1 cellular context compared by ENCODE assay signal in the genomic region with DNA sequence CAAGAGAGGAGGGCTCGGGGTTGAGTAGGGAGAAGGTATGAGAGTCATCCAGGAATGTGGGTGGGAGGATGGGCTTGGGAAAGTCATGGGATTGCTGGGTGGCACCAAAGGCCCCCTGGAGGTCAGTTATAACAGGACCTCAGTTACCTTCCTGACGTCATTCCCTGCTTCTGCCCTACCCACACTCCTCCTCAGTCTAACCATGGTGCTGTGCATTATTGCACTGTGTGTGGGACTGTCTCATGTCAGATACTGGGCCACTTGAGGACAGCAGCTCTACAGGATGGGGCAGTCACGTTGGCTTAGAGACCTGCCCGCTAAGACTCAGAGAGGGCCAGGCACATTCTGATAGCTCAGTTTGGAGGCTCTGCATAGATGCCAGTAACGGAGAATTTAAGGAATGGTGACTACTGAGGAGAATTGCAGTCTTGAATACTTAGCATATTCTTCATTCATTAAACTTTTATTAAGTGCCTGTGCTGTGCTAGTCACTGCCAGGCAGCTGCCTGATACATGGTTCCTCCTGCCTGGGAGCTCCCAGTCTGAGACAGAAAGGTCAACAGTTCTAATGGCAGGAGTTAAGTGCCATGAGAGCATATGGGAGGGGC.
TF ChIP-seq lines count a peak whose summit lies in the region.

No MANE protein-coding gene starts in this region.

TF ChIP-seq in HepG2, 621 proteins besides CTCF, POLR2A, EP300 and RAD21 (continued from another document):
- TF ChIP-seq TEAD3 (CRISPR knock-in tag; optimal IDR thresholded peaks at IDR 0.05; ENCODE audit: borderline replicate concordance), result peak; percentile 30
- TF ChIP-seq ZMYM3 (CRISPR knock-in tag; IDR thresholded peaks at IDR 0.05), result no peak
- TF ChIP-seq ZNF282 (IDR thresholded peaks at IDR 0.05; ENCODE audit: partially characterized antibody), result no peak
- TF ChIP-seq WIZ (CRISPR knock-in tag; IDR thresholded peaks at IDR 0.05), result no peak
- peak; percentile 76 for TF ChIP-seq ATF7 (IDR thresholded peaks at IDR 0.05)
- no peak for TF ChIP-seq ATF7 (CRISPR knock-in tag; IDR thresholded peaks at IDR 0.05)
